ENCODE assay signal across 15 cellular contexts in the genomic region with DNA sequence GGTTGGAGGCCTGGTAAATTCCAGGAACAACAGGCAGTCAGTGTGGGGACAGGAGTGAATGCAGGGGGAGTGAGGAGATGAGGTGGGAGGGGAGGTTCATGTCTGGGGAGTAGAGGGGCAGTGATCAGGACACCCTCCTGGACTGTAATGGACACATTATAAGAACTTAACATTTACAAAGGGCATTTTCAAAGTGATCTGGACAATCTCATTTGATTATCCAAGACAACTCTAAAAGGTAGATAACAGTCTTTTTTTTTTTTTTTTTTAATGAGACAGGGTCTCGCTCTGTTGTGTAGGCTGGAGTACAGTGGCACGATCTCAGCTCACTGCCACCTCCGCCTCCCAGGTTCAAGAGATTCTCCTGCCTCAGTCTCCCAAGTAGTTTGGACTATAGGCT. TPM values are rescaled to one million over a fixed set of nuclear protein-coding genes. Genes with fewer than 3 reads are reported as not detected.
DNase-seq lines count a peak whose midpoint lies in the region; ATAC-seq and TF ChIP-seq lines count a peak whose summit lies in the region.
"Had no signal": no experiment of that assay in that cellular context is flagged by ENCODE, and none has a peak within 500 bp of the region (broad histone marks: within the 10 kb centered on the region; RNA-seq: fewer than 3 reads in every experiment).

No MANE protein-coding gene starts in this region.

- H3K4me2 ChIP-seq in Loucy (ENCODE audit: low read depth, low read length, poor library complexity, severe bottlenecking): peak overlapping the region; percentile 41
- H3K4me2 ChIP-seq: GM23338 had no signal

- DNase-seq in ascending aorta (ENCODE audit: low spot score in 2 of 2): no peak
- no peak for DNase-seq in memory B cell (ENCODE audit: low spot score in 2 of 2)
- DNase-seq in stomach: peak; percentile 8
- DNase-seq in endothelial cell (ENCODE audit: low spot score): no peak
- no peak for DNase-seq in right cardiac atrium
- no peak for DNase-seq in HAP-1 (ENCODE audit: low spot score in 2 of 2)
- DNase-seq: ACHN; BE2C; C1 segment of cervical spinal cord; Caco-2; CD4-positive, CD25-positive, alpha-beta regulatory T cell had no signal

- ATAC-seq in memory B cell (ENCODE audit: low read depth): no peak
- ATAC-seq in right cardiac atrium: no peak
- no peak for ATAC-seq in gastroesophageal sphincter
- ATAC-seq: GM23338 had no signal

- H3K27me3 ChIP-seq in Loucy (ENCODE audit: insufficient read depth, low read length, poor library complexity, severe bottlenecking) (no peaks in the 10 kb centered on the region), ascending aorta (no peaks in the 10 kb centered on the region), stomach (peaks cover 0 to 60% (median 30%) of the 10 kb centered on the region in 3 donors), right cardiac atrium (ENCODE audit: control insufficient read depth, insufficient read depth) (no peaks in the 10 kb centered on the region), gastroesophageal sphincter (peaks cover 55% of the 10 kb centered on the region), HAP-1 (ENCODE audit: low read depth) (peaks cover 21% of the 10 kb centered on the region)

- no peak overlapping the region for H3K4me3 Mint-ChIP-seq in memory B cell
- no peak overlapping the region for H3K4me3 Mint-ChIP-seq in endothelial cell (ENCODE audit: unreplicated experiment)
- H3K4me3 Mint-ChIP-seq: CD4-positive, CD25-positive, alpha-beta regulatory T cell; GM23338 had no signal

- TF ChIP-seq EP300 in stomach (IDR thresholded peaks at IDR 0.05): no peak
- TF ChIP-seq EP300 in gastroesophageal sphincter (IDR thresholded peaks at IDR 0.05): no peak

- H3K27me3 Mint-ChIP-seq in memory B cell (no peaks in the 10 kb centered on the region), endothelial cell (ENCODE audit: unreplicated experiment) (peaks cover 11% of the 10 kb centered on the region)

- TF ChIP-seq POLR2A in stomach (IDR thresholded peaks at IDR 0.05): no peak
- TF ChIP-seq POLR2A in gastroesophageal sphincter (IDR thresholded peaks at IDR 0.05): no peak

- H2AFZ ChIP-seq in Loucy (ENCODE audit: low read length): no peak overlapping the region
- H2AFZ ChIP-seq: GM23338 had no signal

- no peak overlapping the region for H3K9ac ChIP-seq in Loucy (ENCODE audit: low read depth, low read length, poor library complexity, severe bottlenecking)

- WGBS in stomach, 5 donors: 77 to 98% (median 92%) methylated on average over 3 of the region's 3 CpGs
- WGBS in right cardiac atrium: 92% methylated on average over 3 of the region's 3 CpGs
- WGBS in gastroesophageal sphincter (ENCODE audit: low coverage in 1 of 2), 2 donors: 78 to 100% methylated on average over 3 of the region's 3 CpGs

- H3K36me3 ChIP-seq in Loucy (ENCODE audit: insufficient read depth, low read length) (no peaks in the 10 kb centered on the region), ascending aorta (no peaks in the 10 kb centered on the region), stomach (no peaks in the 10 kb centered on the region), gastroesophageal sphincter (no peaks in the 10 kb centered on the region), HAP-1 (replicated peaks) (no peaks in the 10 kb centered on the region)
- H3K36me3 ChIP-seq: BE2C had no signal

- H3K27ac Mint-ChIP-seq in memory B cell: peak overlapping the region; percentile 36
- H3K27ac Mint-ChIP-seq in endothelial cell (ENCODE audit: unreplicated experiment): no peak overlapping the region
- H3K27ac Mint-ChIP-seq: CD4-positive, CD25-positive, alpha-beta regulatory T cell; GM23338 had no signal

- H3K27ac ChIP-seq in ascending aorta (peak overlapping the region; percentile 63 to 70), stomach (no peak overlapping the region), right cardiac atrium (ENCODE audit: low read length) (no peak overlapping the region), gastroesophageal sphincter (no peak overlapping the region)
- H3K27ac ChIP-seq: HL-60 had no signal

- in situ Hi-C loops in HAP-1 (cut with MboI; ENCODE audit: low sequenced_read_pairs): no loop called here

- H4K20me1 ChIP-seq in Loucy (ENCODE audit: insufficient read depth, low read length, poor library complexity, severe bottlenecking): peaks cover 18% of the 10 kb centered on the region

- TF ChIP-seq CTCF in Loucy (conservative IDR thresholded peaks at IDR 0.05; ENCODE audit: low read length): no peak
- TF ChIP-seq CTCF in ascending aorta (IDR thresholded peaks at IDR 0.05): no peak
- no peak for TF ChIP-seq CTCF in stomach (IDR thresholded peaks at IDR 0.05)
- no peak for TF ChIP-seq CTCF in endothelial cell (IDR thresholded peaks at IDR 0.05; ENCODE audit: unreplicated experiment)
- TF ChIP-seq CTCF in gastroesophageal sphincter (IDR thresholded peaks at IDR 0.05): no peak

- no peaks in the 10 kb centered on the region for H3K9me2 ChIP-seq in Loucy (replicated peaks; ENCODE audit: low read depth, low read length)

- no peaks in the 10 kb centered on the region for H3K9me3 ChIP-seq in Loucy (ENCODE audit: insufficient read depth, low read depth, low read length)
- H3K9me3 ChIP-seq in ascending aorta: no peaks in the 10 kb centered on the region
- no peaks in the 10 kb centered on the region for H3K9me3 ChIP-seq in stomach
- no peaks in the 10 kb centered on the region for H3K9me3 ChIP-seq in right cardiac atrium (ENCODE audit: control insufficient read depth, low read length)
- H3K9me3 ChIP-seq in gastroesophageal sphincter: no peaks in the 10 kb centered on the region
- no peaks in the 10 kb centered on the region for H3K9me3 ChIP-seq in HAP-1
- H3K9me3 ChIP-seq: BE2C, Caco-2 had no signal

- intact Hi-C loops in ascending aorta (cut with DNase I): loop anchor here (5.0 kb wide), 1 partner anchor 346 kb away; no protein-coding TSS in a partner anchor
- intact Hi-C loops in stomach (cut with DNase I; ENCODE audit: low total_unique reads): no loop called here
- intact Hi-C loops in right cardiac atrium (cut with DNase I): no loop called here

- no peaks in the 10 kb centered on the region for H3F3A ChIP-seq in Loucy (ENCODE audit: low read depth)

- peaks cover 97% of the 10 kb centered on the region for H3K79me2 ChIP-seq in Loucy (ENCODE audit: insufficient read depth, low read length)

- no peaks in the 10 kb centered on the region for H3K9me3 Mint-ChIP-seq in memory B cell
- no peaks in the 10 kb centered on the region for H3K9me3 Mint-ChIP-seq in endothelial cell (ENCODE audit: unreplicated experiment)
- H3K9me3 Mint-ChIP-seq: CD4-positive, CD25-positive, alpha-beta regulatory T cell; GM23338 had no signal

- no peak overlapping the region for H3K4me3 ChIP-seq in Loucy (ENCODE audit: low read length, poor library complexity, severe bottlenecking)
- H3K4me3 ChIP-seq in ascending aorta: no peak overlapping the region
- H3K4me3 ChIP-seq in stomach: no peak overlapping the region
- H3K4me3 ChIP-seq in right cardiac atrium (ENCODE audit: low read length): no peak overlapping the region
- H3K4me3 ChIP-seq in gastroesophageal sphincter: no peak overlapping the region
- no peak overlapping the region for H3K4me3 ChIP-seq in HAP-1
- H3K4me3 ChIP-seq: GM23338 had no signal

- H3K4me1 Mint-ChIP-seq in memory B cell (peaks cover 20% of the 10 kb centered on the region), endothelial cell (ENCODE audit: unreplicated experiment) (no peaks in the 10 kb centered on the region)

- H3K4me1 ChIP-seq in Loucy (ENCODE audit: insufficient read depth, low read length, poor library complexity, severe bottlenecking) (peaks cover 25% of the 10 kb centered on the region), ascending aorta (peaks cover 11 to 23% of the 10 kb centered on the region in 2 donors), stomach (peaks cover 10 to 18% (median 10%) of the 10 kb centered on the region in 4 donors), right cardiac atrium (ENCODE audit: control insufficient read depth, insufficient read depth, low read length) (no peaks in the 10 kb centered on the region), gastroesophageal sphincter (peaks cover 0 to 25% (median 9%) of the 10 kb centered on the region in 3 donors), HAP-1 (no peaks in the 10 kb centered on the region)

- peaks cover 8% of the 10 kb centered on the region for H3K36me3 Mint-ChIP-seq in memory B cell
- no peaks in the 10 kb centered on the region for H3K36me3 Mint-ChIP-seq in endothelial cell (ENCODE audit: low read depth, unreplicated experiment)
- H3K36me3 Mint-ChIP-seq: CD4-positive, CD25-positive, alpha-beta regulatory T cell had no signal

RNA-seq across cellular contexts. Expression of gene SDK2, which starts 5.7 kb away (rescaled TPM):
- total RNA-seq in ascending aorta: 8.1 TPM
- total RNA-seq in stomach: 1 to 10 TPM in 3 of 5 donors, under 1 TPM in 1, not detected in 1; under 0.01 to 9.6 (median 1.2) TPM
- polyA plus RNA-seq in stomach: under 1 TPM; 0.15 to 0.44 (median 0.38) TPM
- 2.4 TPM for total RNA-seq in endothelial cell (ENCODE audit: unreplicated experiment)
- total RNA-seq in right cardiac atrium: 1 to 10 TPM; 1.2 to 4.4 (median 2.1) TPM
- polyA plus RNA-seq in right cardiac atrium: 0.77 TPM
- 1 to 10 TPM in 1 of 4 donors, under 1 TPM in 3; 0.31 to 2.0 (median 0.78) TPM for total RNA-seq in gastroesophageal sphincter

Comparison
In these comparisons a context has a peak if more than half of its experiments do, and no peak if none do; other contexts are left out.
1. H3K27ac ChIP-seq: peak in ascending aorta (2 of 2); none in stomach (0 of 5), right cardiac atrium (single experiment) and gastroesophageal sphincter (0 of 4).